In genomic region chr12:130494736-130495135, GRCh38 we compare ENCODE assay signal across 31 cellular contexts.
"Had no signal": no experiment of that assay in that cellular context is flagged by ENCODE, and none has a peak within 500 bp of the region (broad histone marks: within the 10 kb centered on the region; RNA-seq: fewer than 3 reads in every experiment).

No MANE protein-coding gene starts in this region.

- H3K4me3 ChIP-seq: adrenal gland, ascending aorta, body of pancreas, breast epithelium, cardiac muscle cell had no signal

- DNase-seq: activated effector memory CD4-positive, alpha-beta T cell treated with anti-CD3 and anti-CD28 coated beads, Interleukin-2, amount 50 U/mL, for 16 hours; activated effector memory CD4-positive, alpha-beta T cell treated with Interleukin-2 at 50 U/mL for 16 hours; activated gamma-delta T cell; activated gamma-delta T cell treated with Interleukin-2 at 50 U/mL for 16 hours; activated naive CD4-positive, alpha-beta T cell; activated naive CD4-positive, alpha-beta T cell treated with anti-CD3 and anti-CD28 coated beads for 36 hours; activated naive CD4-positive, alpha-beta T cell treated with anti-CD3 and anti-CD28 coated beads, Interleukin-2, amount 10 ng/mL, durations not matched to agents 7 days and 5 days; activated naive CD4-positive, alpha-beta T cell treated with anti-CD3 and anti-CD28 coated beads, Interleukin-2, amount 50 U/mL, for 16 hours; activated naive CD4-positive, alpha-beta T cell treated with Interleukin-2 at 50 U/mL for 16 hours; activated naive CD8-positive, alpha-beta T cell treated with anti-CD3 and anti-CD28 coated beads for 36 hours; activated naive CD8-positive, alpha-beta T cell treated with anti-CD3 and anti-CD28 coated beads, Interleukin-2, amount 10 ng/mL, durations not matched to agents 7 days and 5 days; activated naive CD8-positive, alpha-beta T cell treated with anti-CD3 and anti-CD28 coated beads, Interleukin-2, amount 50 U/mL, for 24 hours; activated T-cell treated with anti-CD3 and anti-CD28 coated beads, Interleukin-2, amount 50 U/mL, for 24 hours; activated T-cell treated with anti-CD3 and anti-CD28 coated beads, Interleukin-2, amount 50 U/mL, for 4 hours; activated T-cell treated with anti-CD3 and anti-CD28 coated beads, Interleukin-2, amount 50 U/mL, for 48 hours; activated T-cell treated with anti-CD3 and anti-CD28 coated beads, Interleukin-2, amount 50 U/mL, for 72 hours; adrenal gland; amniotic stem cell; amygdala; anterior cingulate cortex; aorta; body of pancreas; brain microvascular endothelial cell; caudate nucleus; central memory CD4-positive, alpha-beta T cell; cerebellar nuclear complex had no signal

- ATAC-seq: activated naive CD4-positive, alpha-beta T cell treated with anti-CD3 and anti-CD28 coated beads, Interleukin-2, amount 50 U/mL, for 72 hours; activated naive CD8-positive, alpha-beta T cell treated with anti-CD3 and anti-CD28 coated beads, Interleukin-2, amount 50 U/mL, for 24 hours; activated T-cell treated with anti-CD3 and anti-CD28 coated beads, Interleukin-2, amount 50 U/mL, for 4 hours; activated T-cell treated with anti-CD3 and anti-CD28 coated beads, Interleukin-2, amount 50 U/mL, for 72 hours; activated T-helper 17 cell treated with anti-CD3 and anti-CD28 coated beads, Interleukin-2, amount 50 U/mL, for 72 hours; body of pancreas had no signal

- H3K9me3 ChIP-seq: adrenal gland, ascending aorta, body of pancreas, breast epithelium had no signal

- H3K4me1 ChIP-seq: adrenal gland, ascending aorta, body of pancreas, breast epithelium had no signal

- H3K27me3 ChIP-seq: adrenal gland, ascending aorta, body of pancreas, brain microvascular endothelial cell, breast epithelium, cardiac muscle cell had no signal

- H3K36me3 ChIP-seq: adrenal gland, ascending aorta, brain microvascular endothelial cell, breast epithelium, cardiac muscle cell had no signal

- H3K27ac ChIP-seq: adrenal gland, ascending aorta, body of pancreas, brain microvascular endothelial cell, breast epithelium, cardiac muscle cell had no signal
